In genomic region chr2:24935145-24935544, GRCh38 we compare ENCODE assay signal across 22 cellular contexts. TPM values are rescaled to one million over a fixed set of nuclear protein-coding genes. Genes with fewer than 3 reads are reported as not detected.
DNase-seq lines count a peak whose midpoint lies in the region; ATAC-seq, FAIRE-seq and TF ChIP-seq lines count a peak whose summit lies in the region.
"Had no signal": no experiment of that assay in that cellular context is flagged by ENCODE, and none has a peak within 500 bp of the region (broad histone marks: within the 10 kb centered on the region; RNA-seq: fewer than 3 reads in every experiment).

No MANE protein-coding gene starts in this region.

- dilution Hi-C loops in IMR-90 (cut with HindIII; ENCODE audit: low sequenced_read_pairs, unreplicated experiment) = no loop called here

- no peak overlapping the region for H2BK20ac ChIP-seq in IMR-90 (ENCODE audit: low read depth, low read length)

- H2AK9ac ChIP-seq in IMR-90 (replicated peaks; ENCODE audit: low read depth, low read length, poor library complexity) = no peak overlapping the region

- H3K18ac ChIP-seq in IMR-90 (ENCODE audit: low read depth, low read length) = no peak overlapping the region

- no peak for TF ChIP-seq POLR2A in IMR-90 (IDR thresholded peaks at IDR 0.05; ENCODE audit: low read depth, low read length)
- TF ChIP-seq POLR2A in K562 (conservative IDR thresholded peaks at IDR 0.05) = no peak

- no peak overlapping the region for H3K23ac ChIP-seq in IMR-90 (ENCODE audit: low read depth, low read length)

- H3K9me1 ChIP-seq in IMR-90 (ENCODE audit: insufficient read depth, low read length) (no peaks in the 10 kb centered on the region), K562 (ENCODE audit: control insufficient read depth, insufficient read depth, low read length) (no peaks in the 10 kb centered on the region)

- intact Hi-C loops in IMR-90 (cut with micrococcal nuclease) = no loop called here
- intact Hi-C loops in K562 (cut with micrococcal nuclease) = no loop called here

- TF ChIP-seq CTCF in IMR-90 (conservative IDR thresholded peaks at IDR 0.05; ENCODE audit: low read depth, low read length) (no peak), K562 (IDR thresholded peaks at IDR 0.05 in 2 of 3, conservative IDR thresholded peaks at IDR 0.05 in 1 of 3; ENCODE audit: insufficient read depth in 2 of 3, low read depth in 1 of 3, low read length in 3 of 3) (no peak), osteoblast (IDR thresholded peaks at IDR 0.05; ENCODE audit: extremely low read depth, low read depth, low read length) (no peak)

- DNase-seq in IMR-90 (no peak), Karpas-422 (no peak), K562 (ENCODE audit: extremely low read depth in 1 of 4, low spot score in 3 of 4) (no peak), osteoblast (ENCODE audit: insufficient read length, low spot score, missing footprints) (peak; percentile 19), NOMO-1 treated with DMSO at 0.1 percent for 48 hours (lab: John Stamatoyannopoulos, UW; ENCODE audit: unreplicated experiment) (no peak), GM03348 (ENCODE audit: low spot score) (no peak)
- DNase-seq: CD4-positive, CD25-positive, alpha-beta regulatory T cell; CD8-positive, alpha-beta memory T cell; DMS 273 treated with DMSO at 0.1 percent for 48 hours; DMS79; EL; GDM1; GM23248; H9 had no signal

- H4K20me1 ChIP-seq in IMR-90 (ENCODE audit: insufficient read depth, low read length) (no peaks in the 10 kb centered on the region), Karpas-422 (ENCODE audit: insufficient read depth, low read depth, low read length) (no peaks in the 10 kb centered on the region), K562 (replicated peaks; ENCODE audit: control insufficient read depth, insufficient read depth, low read length) (no peaks in the 10 kb centered on the region), osteoblast (ENCODE audit: insufficient read depth, low read length) (no peaks in the 10 kb centered on the region)
- H4K20me1 ChIP-seq: BLaER1 had no signal

- peak overlapping the region; percentile 43 for H2AFZ ChIP-seq in IMR-90 (replicated peaks; ENCODE audit: low read length, poor library complexity)
- H2AFZ ChIP-seq in Karpas-422 (ENCODE audit: low read length) = peak overlapping the region; percentile 40; the same call in 1 of the 2 replicates
- 0 out of 2 replicates have a peak overlapping the region, but pooled peaks have one; percentile 4 for H2AFZ ChIP-seq in K562 (ENCODE audit: low read depth, low read length)
- H2AFZ ChIP-seq in osteoblast (ENCODE audit: low read length) = no peak overlapping the region
- H2AFZ ChIP-seq: GM23248 had no signal

- H4K91ac ChIP-seq in IMR-90 (ENCODE audit: insufficient read depth, low read depth, low read length) = no peak overlapping the region

- no peaks in the 10 kb centered on the region for H3K79me2 ChIP-seq in Karpas-422 (ENCODE audit: low read length)
- H3K79me2 ChIP-seq in K562 (ENCODE audit: control insufficient read depth, insufficient read depth, low read length) = no peaks in the 10 kb centered on the region
- H3K79me2 ChIP-seq in osteoblast (ENCODE audit: insufficient read depth, low read length) = no peaks in the 10 kb centered on the region

- H3K36me3 ChIP-seq in IMR-90 (ENCODE audit: control insufficient read depth, insufficient read depth, low read length) = no peaks in the 10 kb centered on the region
- no peaks in the 10 kb centered on the region for H3K36me3 ChIP-seq in Karpas-422 (ENCODE audit: insufficient read depth, low read length)
- no peaks in the 10 kb centered on the region for H3K36me3 ChIP-seq in K562 (ENCODE audit: control insufficient read depth, insufficient read depth, low read length)
- no peaks in the 10 kb centered on the region for H3K36me3 ChIP-seq in osteoblast (ENCODE audit: insufficient read depth, low read length)
- H3K36me3 ChIP-seq: BLaER1 had no signal

- H3K4me3 ChIP-seq in IMR-90 (ENCODE audit: insufficient read depth, low read depth, low read length) = no peak overlapping the region
- H3K4me3 ChIP-seq in Karpas-422 (ENCODE audit: low read length) = no peak overlapping the region
- no peak overlapping the region for H3K4me3 ChIP-seq in K562
- H3K4me3 ChIP-seq in osteoblast (ENCODE audit: insufficient read depth, low read length) = no peak overlapping the region
- H3K4me3 ChIP-seq: BLaER1, GM23248 had no signal

- 80% methylated on average over 2 of the region's 5 CpGs; no CpG with 5 or more reads in 1 of the 2 experiments for WGBS in IMR-90 (ENCODE audit: extremely low coverage in 2 of 2, insufficient read length in 1 of 2), 2 experiments
- WGBS in K562 (ENCODE audit: insufficient coverage, low coverage, missing lambda C conversion rate) = 25% methylated on average over 5 of the region's 5 CpGs

- TF ChIP-seq RAD21 in IMR-90 (IDR thresholded peaks at IDR 0.05; ENCODE audit: low read length) = no peak
- TF ChIP-seq RAD21 in K562 (CRISPR knock-in tag; conservative IDR thresholded peaks at IDR 0.05 in 1 of 2, IDR thresholded peaks at IDR 0.05 in 1 of 2) = no peak

- no peak overlapping the region for H4K5ac ChIP-seq in IMR-90 (ENCODE audit: low read depth, low read length)

- ATAC-seq in IMR-90 (ENCODE audit: low read depth) = no peak
- peak; percentile 28; the same call in 1 of the 3 replicates for ATAC-seq in K562
- no peak for ATAC-seq in HG02798 (IDR thresholded peaks at IDR 0.05; ENCODE audit: poor library complexity, unreplicated experiment)
- no peak for ATAC-seq in HG02642 (IDR thresholded peaks at IDR 0.05; ENCODE audit: poor library complexity, unreplicated experiment)
- ATAC-seq: HCT116 had no signal

- CTCF ChIA-PET in IMR-90 (lab: Yijun Ruan, JAX) (no interaction called here), K562 (lab: Yijun Ruan, JAX; ENCODE audit: low intra/inter-chr PET ratio) (no interaction called here)

- H2BK120ac ChIP-seq in IMR-90 (ENCODE audit: low read depth, low read length) = no peak overlapping the region

- no peak overlapping the region for H3K56ac ChIP-seq in IMR-90 (ENCODE audit: extremely low read depth, insufficient read depth, low read length)

- H3K9me3 ChIP-seq in IMR-90 (ENCODE audit: control insufficient read depth, insufficient read depth, low read length) = no peaks in the 10 kb centered on the region
- H3K9me3 ChIP-seq in Karpas-422 (ENCODE audit: low read length) = no peaks in the 10 kb centered on the region
- H3K9me3 ChIP-seq in K562 (replicated peaks; ENCODE audit: control insufficient read depth, insufficient read depth, low read depth, low read length) = no peaks in the 10 kb centered on the region
- no peaks in the 10 kb centered on the region for H3K9me3 ChIP-seq in osteoblast (ENCODE audit: low read depth, low read length)
- H3K9me3 ChIP-seq: BLaER1 had no signal

- FAIRE-seq in K562 (lab: Jason Lieb, UNC) = no peak
- FAIRE-seq: D721Med, GM12891, GM18507 had no signal

- no peak overlapping the region for H2BK5ac ChIP-seq in IMR-90 (ENCODE audit: low read depth, low read length, poor library complexity, severe bottlenecking)

- no peak overlapping the region for H2BK15ac ChIP-seq in IMR-90 (ENCODE audit: low read depth, low read length)

- BruUV-seq in IMR-90 (replicated peaks; lab: Mats Ljungman, UMichigan) (no TSS peak), K562 (replicated peaks; lab: Mats Ljungman, UMichigan) (no TSS peak)

- no peak overlapping the region for H2AK5ac ChIP-seq in IMR-90 (ENCODE audit: low read depth, low read length)

- in situ Hi-C loops in IMR-90 (cut with MboI; ENCODE audit: low sequenced_read_pairs) (no loop called here), K562 (cut with MboI) (no loop called here)

- H3K4me1 ChIP-seq in IMR-90 (ENCODE audit: control insufficient read depth, insufficient read depth, low read length) (peaks cover 1% of the 10 kb centered on the region; the same call in 1 of the 2 replicates), Karpas-422 (ENCODE audit: low read length) (peaks cover 22% of the 10 kb centered on the region), K562 (replicated peaks in 1 of 2; ENCODE audit: control insufficient read depth in 2 of 2, insufficient read depth in 2 of 2, low read length in 2 of 2) (no peaks in the 10 kb centered on the region; a peak in 1 of 5 replicates), osteoblast (ENCODE audit: insufficient read depth, low read length) (peaks cover 3% of the 10 kb centered on the region)

- H3K27ac ChIP-seq in IMR-90 (ENCODE audit: insufficient read depth, low read length) (no peak overlapping the region), Karpas-422 (ENCODE audit: low read length) (no peak overlapping the region), K562 (ENCODE audit: extremely low read depth, low read depth, low read length) (no peak overlapping the region), osteoblast (ENCODE audit: low read depth, low read length) (no peak overlapping the region)
- H3K27ac ChIP-seq: BLaER1, C4-2B, GM23248 had no signal

- H3K4me2 ChIP-seq in IMR-90 (ENCODE audit: low read depth, low read length) (no peak overlapping the region), Karpas-422 (ENCODE audit: low read depth, low read length, poor library complexity, severe bottlenecking) (no peak overlapping the region), K562 (ENCODE audit: insufficient read depth, low read length) (no peak overlapping the region), osteoblast (ENCODE audit: insufficient read depth, low read length) (no peak overlapping the region)
- H3K4me2 ChIP-seq: BLaER1 had no signal

- no peaks in the 10 kb centered on the region for H3K9me2 ChIP-seq in Karpas-422 (replicated peaks; ENCODE audit: insufficient read depth, low read length)

- POLR2A ChIA-PET in IMR-90 (lab: Charles Lee; ENCODE audit: unreplicated experiment) (no interaction called here), K562 (lab: Yijun Ruan, JAX) (interaction anchor here (1.0 to 1.6 kb wide), 2 partner anchors 9 to 13 kb away, joined by 4 to 7 read pairs; no protein-coding TSS in a partner anchor)

- peaks cover 2% of the 10 kb centered on the region; the same call in 1 of the 2 replicates for H3K27me3 ChIP-seq in IMR-90 (ENCODE audit: control insufficient read depth, insufficient read depth, low read length)
- no peaks in the 10 kb centered on the region for H3K27me3 ChIP-seq in Karpas-422 (ENCODE audit: low read length)
- H3K27me3 ChIP-seq in K562 (ENCODE audit: control insufficient read depth in 2 of 2, insufficient read depth in 2 of 2, low read length in 2 of 2) = no peaks in the 10 kb centered on the region
- H3K27me3 ChIP-seq in osteoblast (ENCODE audit: insufficient read depth, low read length) = no peaks in the 10 kb centered on the region
- H3K27me3 ChIP-seq: BLaER1 had no signal

- H3K79me1 ChIP-seq in IMR-90 (ENCODE audit: low read depth in 1 of 2, low read length in 2 of 2) = no peaks in the 10 kb centered on the region

- TF ChIP-seq EP300 in K562 (IDR thresholded peaks at IDR 0.05; ENCODE audit: low read length) = no peak

- H3K4ac ChIP-seq in IMR-90 (ENCODE audit: low read depth, low read length) = no peak overlapping the region

- no peak overlapping the region for H4K8ac ChIP-seq in IMR-90 (ENCODE audit: low read depth in 2 of 2, low read length in 2 of 2)

- H3K14ac ChIP-seq in IMR-90 (replicated peaks; ENCODE audit: low read depth, low read length) = no peak overlapping the region

- H3K9ac ChIP-seq in IMR-90 (ENCODE audit: low read depth, low read length) = no peak overlapping the region
- no peak overlapping the region for H3K9ac ChIP-seq in Karpas-422 (ENCODE audit: low read length)
- no peak overlapping the region for H3K9ac ChIP-seq in K562 (ENCODE audit: insufficient read depth in 1 of 2, low read depth in 2 of 2, low read length in 2 of 2)
- H3K9ac ChIP-seq: BLaER1, GM23248 had no signal

RNA-seq across cellular contexts. Expression of gene ADCY3, which starts 15.1 kb away (rescaled TPM):
- total RNA-seq in IMR-90 (2012; rRNA removed) (16.4 and 17.4 TPM in 2 replicates), K562 (2014; rRNA removed) (21.8 and 34.0 TPM in 2 replicates), K562 (2014; rRNA removed; fragmentation: Illumina TruSeq; extraction: Trizol) (23.8 and 26.3 TPM in 2 replicates), K562 (2015; rRNA removed; fragmentation: Illumina TruSeq; extraction: Trizol) (20.2 and 21.5 TPM in 2 replicates), K562 (2021) (51.5 and 54.8 TPM in 2 replicates), osteoblast (47.4 and 52.2 TPM in 2 replicates)
- polyA plus RNA-seq in IMR-90 (2012; rRNA removed) (46.1 and 50.4 TPM in 2 replicates), K562 (2011; rRNA removed) (36.6 and 39.0 TPM in 2 replicates), K562 (2014; fragmentation: Illumina TruSeq; extraction: Trizol) (42.6 and 45.5 TPM in 2 replicates), K562 (2014; fragmentation: Nextera tagmentation; extraction: Ambion mirVana) (1 to 10 TPM; 1.5 to 2.6 TPM), K562 (2014; rRNA removed) (40.9 and 47.0 TPM in 2 replicates)
- 52.5 and 55.2 TPM in 2 replicates for polyA plus RNA-seq in IMR-90 (2012; cell fraction: cytosol; rRNA removed)
- polyA plus RNA-seq in IMR-90 (2012; cell fraction: nucleus; rRNA removed; ENCODE audit: low replicate concordance) = 83.7 and 123 TPM in 2 replicates
- 57.6 and 58.4 TPM in 2 replicates for total RNA-seq in Karpas-422 (2014; rRNA removed; shearing (Covaris generic); ENCODE audit: low replicate concordance)
- total RNA-seq in K562 (2011; cell fraction: chromatin; rRNA removed; ENCODE audit: low replicate concordance) = 110 and 220 TPM in 2 replicates
- total RNA-seq in K562 (2011; cell fraction: nucleolus; rRNA removed) = 147 and 161 TPM in 2 replicates
- total RNA-seq in K562 (2011; cell fraction: nucleoplasm; rRNA removed) = 106 and 109 TPM in 2 replicates
- 34.9 and 56.0 TPM in 2 replicates for polyA plus RNA-seq in K562 (2011; cell fraction: cytosol; rRNA removed)
- 171 and 243 TPM in 2 replicates for polyA plus RNA-seq in K562 (2011; cell fraction: nucleus; rRNA removed)
- polyA plus RNA-seq in K562 (2012) = 27.9 and 41.6 TPM in 2 replicates
- 47.4 and 65.5 TPM in 2 replicates for polyA minus RNA-seq in K562 (2011; rRNA and poly(A)+ RNA removed)
- 22.6 and 27.7 TPM in 2 replicates for polyA minus RNA-seq in K562 (2011; cell fraction: cytosol; rRNA and poly(A)+ RNA removed)
- 45.9 and 47.4 TPM in 2 replicates for polyA minus RNA-seq in K562 (2011; cell fraction: nucleus; rRNA and poly(A)+ RNA removed)

RNA-seq across cellular contexts. Expression of gene DNAJC27, which starts 36.6 kb away (rescaled TPM):
- total RNA-seq in IMR-90 (2012; rRNA removed) (2.0 and 2.8 TPM in 2 replicates), K562 (2014; rRNA removed) (1.6 and 3.0 TPM in 2 replicates), K562 (2014; rRNA removed; fragmentation: Illumina TruSeq; extraction: Trizol) (3.2 TPM in 2 replicates), K562 (2015; rRNA removed; fragmentation: Illumina TruSeq; extraction: Trizol) (2.8 and 4.0 TPM in 2 replicates), K562 (2021) (2.4 and 2.8 TPM in 2 replicates), osteoblast (7.7 and 8.7 TPM in 2 replicates)
- polyA plus RNA-seq in IMR-90 (2012; rRNA removed) (1.3 and 1.6 TPM in 2 replicates), K562 (2011; rRNA removed) (3.8 and 4.3 TPM in 2 replicates), K562 (2014; fragmentation: Illumina TruSeq; extraction: Trizol) (2.3 and 3.0 TPM in 2 replicates), K562 (2014; fragmentation: Nextera tagmentation; extraction: Ambion mirVana) (1 to 10 TPM in 1 of 2 experiments, under 1 TPM in 1; 0.53 to 1.1 TPM), K562 (2014; rRNA removed) (3.2 and 5.9 TPM in 2 replicates)
- 0.29 and 0.40 TPM in 2 replicates for polyA plus RNA-seq in IMR-90 (2012; cell fraction: cytosol; rRNA removed)
- 0.67 and 4.9 TPM in 2 replicates for polyA plus RNA-seq in IMR-90 (2012; cell fraction: nucleus; rRNA removed; ENCODE audit: low replicate concordance)
- 6.3 and 6.7 TPM in 2 replicates for total RNA-seq in Karpas-422 (2014; rRNA removed; shearing (Covaris generic); ENCODE audit: low replicate concordance)
- total RNA-seq in K562 (2011; cell fraction: chromatin; rRNA removed; ENCODE audit: low replicate concordance) = 4.1 and 14.7 TPM in 2 replicates
- 4.2 and 4.5 TPM in 2 replicates for total RNA-seq in K562 (2011; cell fraction: nucleolus; rRNA removed)
- 8.4 and 12.7 TPM in 2 replicates for total RNA-seq in K562 (2011; cell fraction: nucleoplasm; rRNA removed)
- polyA plus RNA-seq in K562 (2011; cell fraction: cytosol; rRNA removed) = 0.60 and 2.4 TPM in 2 replicates
- 6.5 and 7.5 TPM in 2 replicates for polyA plus RNA-seq in K562 (2011; cell fraction: nucleus; rRNA removed)
- 1.3 and 1.8 TPM in 2 replicates for polyA plus RNA-seq in K562 (2012)
- polyA minus RNA-seq in K562 (2011; rRNA and poly(A)+ RNA removed) = 4.4 and 10.4 TPM in 2 replicates
- 0.46 and 2.7 TPM in 2 replicates for polyA minus RNA-seq in K562 (2011; cell fraction: cytosol; rRNA and poly(A)+ RNA removed)
- polyA minus RNA-seq in K562 (2011; cell fraction: nucleus; rRNA and poly(A)+ RNA removed) = 6.6 and 8.4 TPM in 2 replicates
